Comparison of ENCODE assay signal across 8 cellular contexts in the genomic region with DNA sequence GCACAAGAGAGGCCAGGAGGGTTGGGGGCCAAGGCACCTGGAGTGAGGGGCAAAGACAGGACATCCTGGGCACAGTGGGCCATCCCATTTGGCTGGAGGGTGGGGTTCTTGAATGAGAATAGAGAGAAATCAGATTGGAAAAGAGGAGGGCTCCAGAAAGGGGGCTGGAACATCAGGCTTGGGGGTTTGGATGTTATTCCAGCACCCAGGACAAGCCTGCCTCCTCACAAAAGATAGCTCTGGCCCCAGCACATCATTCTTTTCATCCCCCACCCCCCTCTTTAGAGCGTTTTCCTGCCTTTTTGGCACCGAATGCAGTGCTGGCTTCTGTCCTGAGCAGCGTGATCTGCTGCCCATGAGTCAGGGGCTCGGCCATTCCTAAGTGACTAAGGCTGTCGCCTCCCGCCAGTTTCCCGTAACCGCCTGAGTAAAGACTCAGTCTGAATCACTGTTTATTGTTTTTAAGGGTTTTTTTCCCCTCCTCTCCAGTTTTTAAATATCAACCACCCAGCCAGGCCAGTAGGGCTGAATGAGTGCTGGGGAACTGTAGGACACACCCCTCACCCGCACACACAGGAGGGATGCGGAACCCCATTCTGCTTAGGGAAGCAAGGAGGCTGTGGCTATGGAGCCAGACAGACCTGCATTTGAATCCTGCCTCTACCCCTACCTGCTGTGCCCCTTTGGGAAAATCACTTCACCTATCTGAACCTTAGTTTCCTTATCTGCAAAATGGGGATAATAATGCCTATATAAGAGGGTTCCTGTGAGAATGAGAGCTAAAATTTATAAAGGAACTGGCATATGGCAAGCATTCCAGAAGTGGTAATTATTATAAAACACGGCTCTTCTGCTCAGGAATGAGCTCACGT. TPM values are rescaled to one million over a fixed set of nuclear protein-coding genes. Genes with fewer than 3 reads are reported as not detected.
DNase-seq lines count a peak whose midpoint lies in the region; ATAC-seq and TF ChIP-seq lines count a peak whose summit lies in the region.

No MANE protein-coding gene starts in this region.

- no peak overlapping the region for H3K4me3 ChIP-seq in mucosa of descending colon

- intact Hi-C loops in mucosa of descending colon (cut with DNase I, micrococcal nuclease), result no loop called here

- H3K27ac Mint-ChIP-seq in stimulated activated naive CD8-positive, alpha-beta T cell treated with anti-CD3 and anti-CD28 coated beads, Interleukin-15, amount 100 ng/mL, for 72 hours, result no peak overlapping the region

- H3K9me3 Mint-ChIP-seq in stimulated activated naive CD8-positive, alpha-beta T cell treated with anti-CD3 and anti-CD28 coated beads, Interleukin-15, amount 100 ng/mL, for 72 hours, result no peaks in the 10 kb centered on the region

- TF ChIP-seq CTCF in mucosa of descending colon (IDR thresholded peaks at IDR 0.05), result no peak

- DNase-seq in 8988T (peak; percentile 76), NCI-H446 (lab: John Stamatoyannopoulos, UW) (peak; percentile 72 to 89), epithelial cell of prostate (ENCODE audit: low read depth, low spot score) (peak; percentile 82), mucosa of descending colon (peak; percentile 59 to 77 (median 67)), NCI-H1105 (lab: John Stamatoyannopoulos, UW) (no peak)
- DNase-seq in stimulated activated naive CD8-positive, alpha-beta T cell treated with anti-CD3 and anti-CD28 coated beads, Interleukin-15, amount 100 ng/mL, for 72 hours, result no peak

- no peaks in the 10 kb centered on the region for H3K4me1 ChIP-seq in mucosa of descending colon (ENCODE audit: low read depth)

- H3K36me3 ChIP-seq in mucosa of descending colon (ENCODE audit: low read depth), result no peaks in the 10 kb centered on the region

- no peak overlapping the region for H3K4me3 Mint-ChIP-seq in stimulated activated naive CD8-positive, alpha-beta T cell treated with anti-CD3 and anti-CD28 coated beads, Interleukin-15, amount 100 ng/mL, for 72 hours

- no peaks in the 10 kb centered on the region for H3K4me1 Mint-ChIP-seq in stimulated activated naive CD8-positive, alpha-beta T cell treated with anti-CD3 and anti-CD28 coated beads, Interleukin-15, amount 100 ng/mL, for 72 hours

- peak overlapping the region; percentile 47 for H3K27ac ChIP-seq in epithelial cell of prostate

- H3K9me3 ChIP-seq in mucosa of descending colon, result no peaks in the 10 kb centered on the region

- H3K27me3 Mint-ChIP-seq in stimulated activated naive CD8-positive, alpha-beta T cell treated with anti-CD3 and anti-CD28 coated beads, Interleukin-15, amount 100 ng/mL, for 72 hours, result peaks cover 24% of the 10 kb centered on the region

- ATAC-seq in mucosa of descending colon (peak; percentile 72), HG03432 (IDR thresholded peaks at IDR 0.05; ENCODE audit: unreplicated experiment) (no peak), HG03571 (IDR thresholded peaks at IDR 0.05; ENCODE audit: unreplicated experiment) (no peak)
- no peak for ATAC-seq in stimulated activated naive CD8-positive, alpha-beta T cell treated with anti-CD3 and anti-CD28 coated beads, Interleukin-15, amount 100 ng/mL, for 72 hours

RNA-seq across cellular contexts. Expression of a gene that starts 32.4 kb away (rescaled TPM):
- total RNA-seq in mucosa of descending colon, result 10 to 100 TPM; 21.9 to 65.9 (median 30.9) TPM

Comparison
In these comparisons a context has a peak if more than half of its experiments do, and no peak if none do; other contexts are left out.
1. DNase-seq: peak in 8988T (single experiment), NCI-H446 (2 of 2), epithelial cell of prostate (single experiment) and mucosa of descending colon (3 of 3); none in NCI-H1105 (single experiment) and stimulated activated naive CD8-positive, alpha-beta T cell treated with anti-CD3 and anti-CD28 coated beads, Interleukin-15, amount 100 ng/mL, for 72 hours (0 of 2).